In the genomic region with DNA sequence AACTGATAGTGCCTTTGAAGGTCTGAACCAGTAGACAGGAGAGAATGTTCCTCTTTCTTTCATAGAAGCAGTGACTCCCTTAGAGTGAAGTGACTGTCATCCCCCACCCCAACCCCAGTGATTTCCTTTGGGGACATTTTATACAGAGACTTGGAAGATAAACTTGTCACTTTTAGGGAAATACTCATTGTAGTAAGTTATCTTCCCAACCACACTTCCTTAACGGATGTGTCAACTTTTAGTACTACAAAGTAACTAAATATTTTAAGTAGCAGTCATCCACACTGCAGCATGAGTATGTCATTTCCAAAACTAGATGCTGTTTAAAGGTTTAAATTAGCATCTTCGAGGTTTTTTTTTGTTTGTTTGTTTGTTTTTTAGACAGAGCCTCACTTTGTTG, we compare ENCODE assay signal across 16 cellular contexts. TPM values are rescaled to one million over a fixed set of nuclear protein-coding genes. Genes with fewer than 3 reads are reported as not detected.
DNase-seq lines count a peak whose midpoint lies in the region; ATAC-seq and TF ChIP-seq lines count a peak whose summit lies in the region.
"Had no signal": no experiment of that assay in that cellular context is flagged by ENCODE, and none has a peak within 500 bp of the region (broad histone marks: within the 10 kb centered on the region; RNA-seq: fewer than 3 reads in every experiment).

No MANE protein-coding gene starts in this region.

- H3K36me3 ChIP-seq in left ventricle myocardium inferior (no peaks in the 10 kb centered on the region), endodermal cell (ENCODE audit: control insufficient read depth, insufficient read depth, low read length) (peaks cover 22% of the 10 kb centered on the region), subcutaneous abdominal adipose tissue (ENCODE audit: control insufficient read depth in 5 of 5, insufficient read depth in 5 of 5, low read length in 5 of 5) (no peaks in the 10 kb centered on the region)
- H3K36me3 ChIP-seq: gastroesophageal sphincter had no signal

- peaks cover 21% of the 10 kb centered on the region for H3K4me1 Mint-ChIP-seq in endodermal cell

- WGBS in endodermal cell (ENCODE audit: insufficient coverage in 1 of 2, insufficient read length in 1 of 2), 2 experiments, result 84% methylated on average over 2 of the region's 2 CpGs; no CpG with 5 or more reads in 1 of the 2 experiments

- H3K27ac ChIP-seq in left ventricle myocardium inferior (replicated peaks) (peak overlapping the region; percentile 52), endodermal cell (ENCODE audit: low read depth, low read length) (no peak overlapping the region), subcutaneous abdominal adipose tissue (ENCODE audit: low read depth, low read length) (peak overlapping the region; percentile 18)
- H3K27ac ChIP-seq: body of pancreas, C4-2B, gastroesophageal sphincter had no signal

- no peak overlapping the region for H3K4me3 Mint-ChIP-seq in endodermal cell
- H3K4me3 Mint-ChIP-seq: effector memory CD8-positive, alpha-beta T cell; nephron had no signal

- no peak for ATAC-seq in Right ventricle myocardium inferior
- ATAC-seq: body of pancreas; effector memory CD8-positive, alpha-beta T cell; gastroesophageal sphincter had no signal

- DNase-seq in left ventricle myocardium inferior, result no peak
- DNase-seq in Right ventricle myocardium inferior (ENCODE audit: missing footprints), result no peak
- peak; percentile 36 for DNase-seq in RKO (ENCODE audit: low spot score)
- DNase-seq in endodermal cell, result no peak
- DNase-seq in COLO829 (ENCODE audit: low spot score), result no peak
- DNase-seq in nucleus accumbens (lab: John Stamatoyannopoulos, UW), result no peak
- no peak for DNase-seq in HuH-7.5 (ENCODE audit: low spot score)
- DNase-seq: body of pancreas; effector memory CD8-positive, alpha-beta T cell; EL; NCI-H1105 treated with DMSO at 0.1 percent for 48 hours; NCI-H2227 treated with DMSO at 0.1 percent for 48 hours had no signal

- H3K9me3 ChIP-seq in left ventricle myocardium inferior (replicated peaks) (no peaks in the 10 kb centered on the region), endodermal cell (ENCODE audit: control insufficient read depth, low read length) (no peaks in the 10 kb centered on the region), subcutaneous abdominal adipose tissue (ENCODE audit: control insufficient read depth in 5 of 5, low read length in 5 of 5) (no peaks in the 10 kb centered on the region)
- H3K9me3 ChIP-seq: body of pancreas, gastroesophageal sphincter had no signal

- no peaks in the 10 kb centered on the region for H3K9me3 Mint-ChIP-seq in endodermal cell
- H3K9me3 Mint-ChIP-seq: effector memory CD8-positive, alpha-beta T cell; nephron had no signal

- H3K27me3 ChIP-seq in left ventricle myocardium inferior (ENCODE audit: low read depth), result no peaks in the 10 kb centered on the region
- H3K27me3 ChIP-seq in endodermal cell (ENCODE audit: control insufficient read depth, insufficient read depth, low read length, poor library complexity, severe bottlenecking), result no peaks in the 10 kb centered on the region
- H3K27me3 ChIP-seq in subcutaneous abdominal adipose tissue (ENCODE audit: control insufficient read depth in 5 of 5, insufficient read depth in 4 of 5, low read length in 5 of 5), result no peaks in the 10 kb centered on the region
- H3K27me3 ChIP-seq: body of pancreas, gastroesophageal sphincter had no signal

- no peak overlapping the region for H3K4me3 ChIP-seq in left ventricle myocardium inferior
- no peak overlapping the region for H3K4me3 ChIP-seq in endodermal cell (ENCODE audit: low read length)
- H3K4me3 ChIP-seq in subcutaneous abdominal adipose tissue (ENCODE audit: low read depth in 1 of 5, low read length in 5 of 5), result no peak overlapping the region
- H3K4me3 ChIP-seq: body of pancreas, gastroesophageal sphincter had no signal

- H3K27me3 Mint-ChIP-seq in endodermal cell (ENCODE audit: insufficient read depth), result no peaks in the 10 kb centered on the region
- H3K27me3 Mint-ChIP-seq: effector memory CD8-positive, alpha-beta T cell had no signal

- no peak for TF ChIP-seq CTCF in left ventricle myocardium inferior (IDR thresholded peaks at IDR 0.05; ENCODE audit: borderline replicate concordance)
- TF ChIP-seq CTCF in endodermal cell (conservative IDR thresholded peaks at IDR 0.05), result no peak

- intact Hi-C loops in left ventricle myocardium inferior (cut with micrococcal nuclease) (no loop called here), Right ventricle myocardium inferior (cut with DNase I) (no loop called here)

- H3K36me3 Mint-ChIP-seq in endodermal cell (ENCODE audit: low read depth), result peaks cover 10% of the 10 kb centered on the region

- H3K9ac ChIP-seq in endodermal cell (ENCODE audit: extremely low read depth, low read length, poor library complexity, severe bottlenecking) (no peak overlapping the region), subcutaneous abdominal adipose tissue (ENCODE audit: low read length in 5 of 5) (no peak overlapping the region)

- peak overlapping the region; percentile 31 for H3K27ac Mint-ChIP-seq in endodermal cell
- H3K27ac Mint-ChIP-seq: nephron had no signal

- H3K4me1 ChIP-seq in left ventricle myocardium inferior, result peaks cover 24% of the 10 kb centered on the region
- peaks cover 5% of the 10 kb centered on the region for H3K4me1 ChIP-seq in endodermal cell (ENCODE audit: control insufficient read depth, insufficient read depth, low read length)
- H3K4me1 ChIP-seq in subcutaneous abdominal adipose tissue (ENCODE audit: control insufficient read depth in 5 of 5, insufficient read depth in 5 of 5, low read length in 5 of 5), result peaks cover 0 to 18% (median 4%) of the 10 kb centered on the region in 5 donors
- H3K4me1 ChIP-seq: body of pancreas, gastroesophageal sphincter had no signal

RNA-seq across cellular contexts. Expression of a gene that starts 13.7 kb away (rescaled TPM):
- total RNA-seq in left ventricle myocardium inferior (3.6 TPM), Right ventricle myocardium inferior (3.8 TPM), endodermal cell (10 to 100 TPM; 39.2 to 39.4 TPM)
- 14.3 TPM for polyA plus RNA-seq in endodermal cell (2013, experiment 1 of 2)
- polyA plus RNA-seq in endodermal cell (2013, experiment 2 of 2), result 15.8 TPM
